Comparison of ENCODE assay signal across 1 cellular context in genomic region chr19:38387550-38388309, GRCh38.
A peak's percentile ranks its signal among the peaks of the same experiment; 100 is the strongest.
TF ChIP-seq lines count a peak whose summit lies in the region.

GGN (minus strand) TSS chr19:38388034; CDS start chr19:38387261, 773 bp downstream.

TF ChIP-seq in HepG2, 621 proteins besides CTCF, POLR2A, EP300 and RAD21 (continued from another document):
- TF ChIP-seq ZGPAT (CRISPR knock-in tag; IDR thresholded peaks at IDR 0.05) (peak; percentile 31; the same call in 1 of the 2 replicates), MEIS2 (CRISPR knock-in tag; IDR thresholded peaks at IDR 0.05) (0 out of 2 replicates have a peak, but pooled peaks have one; percentile 22), SP4 (CRISPR knock-in tag; IDR thresholded peaks at IDR 0.05) (peak; percentile 78; the same call in 1 of the 2 replicates), DRAP1 (CRISPR knock-in tag; IDR thresholded peaks at IDR 0.05) (0 out of 2 replicates have a peak, but pooled peaks have one; percentile 21), ZNF710 (CRISPR knock-in tag; IDR thresholded peaks at IDR 0.05; ENCODE audit: borderline replicate concordance) (0 out of 2 replicates have a peak, but pooled peaks have one; percentile 42), KDM2A (CRISPR knock-in tag; IDR thresholded peaks at IDR 0.05; ENCODE audit: borderline replicate concordance, low read depth) (peak; percentile 83), MZF1 (CRISPR knock-in tag; IDR thresholded peaks at IDR 0.05; ENCODE audit: borderline replicate concordance) (no peak), AGO2 (optimal IDR thresholded peaks at IDR 0.05; ENCODE audit: low read depth, low read length) (peak; percentile 63), ATF7-NPFF (CRISPR knock-in tag; IDR thresholded peaks at IDR 0.05; ENCODE audit: low read depth) (no peak), ZFX (CRISPR knock-in tag; IDR thresholded peaks at IDR 0.05; ENCODE audit: low read depth) (peak; percentile 48)
